In genomic region chr12:107760207-107760816, GRCh38 we compare ENCODE assay signal across 1 cellular context.
TF ChIP-seq lines count a peak whose summit lies in the region.

No MANE protein-coding gene starts in this region.

TF ChIP-seq in HEK293, 187 proteins besides CTCF, POLR2A, EP300 and RAD21 (continued from another document and continues in another):
- TF ChIP-seq SCRT1 (tag by site-specific recombination; IDR thresholded peaks at IDR 0.05; ENCODE audit: borderline replicate concordance) (peak; percentile 75), ZNF157 (tag by site-specific recombination; IDR thresholded peaks at IDR 0.05) (no peak), ZNF274 (IDR thresholded peaks at IDR 0.05; ENCODE audit: low read length) (no peak), ZNF274 (tag by site-specific recombination; IDR thresholded peaks at IDR 0.05; ENCODE audit: borderline replicate concordance) (no peak), ZNF639 (tag by site-specific recombination; IDR thresholded peaks at IDR 0.05) (no peak), ZNF391 (tag by site-specific recombination; IDR thresholded peaks at IDR 0.05; ENCODE audit: borderline replicate concordance, low read depth) (no peak), ZNF175 (tag by site-specific recombination; IDR thresholded peaks at IDR 0.05) (no peak), ZNF140 (tag by site-specific recombination; IDR thresholded peaks at IDR 0.05) (no peak), ZBTB20 (tag by site-specific recombination; IDR thresholded peaks at IDR 0.05) (peak; percentile 74), ZNF416 (tag by site-specific recombination; IDR thresholded peaks at IDR 0.05) (no peak), ZNF660 (tag by site-specific recombination; IDR thresholded peaks at IDR 0.05) (no peak), ZNF335 (tag by site-specific recombination; conservative IDR thresholded peaks at IDR 0.05) (peak; percentile 31), GLIS1 (tag by site-specific recombination; IDR thresholded peaks at IDR 0.05) (0 out of 2 replicates have a peak, but pooled peaks have one; percentile 5), YY2 (tag by site-specific recombination; IDR thresholded peaks at IDR 0.05) (no peak), ZSCAN4 (tag by site-specific recombination; IDR thresholded peaks at IDR 0.05) (no peak), ZNF76 (tag by site-specific recombination; IDR thresholded peaks at IDR 0.05; ENCODE audit: borderline replicate concordance, low read depth) (peak; percentile 47; the same call in 1 of the 2 replicates), SP2 (tag by site-specific recombination; IDR thresholded peaks at IDR 0.05) (no peak), ZBTB1 (tag by site-specific recombination; IDR thresholded peaks at IDR 0.05) (no peak), ZNF747 (tag by site-specific recombination; IDR thresholded peaks at IDR 0.05) (no peak), SETDB1 (IDR thresholded peaks at IDR 0.05; ENCODE audit: insufficient read length, low read length) (no peak), ZNF561 (tag by site-specific recombination; IDR thresholded peaks at IDR 0.05; ENCODE audit: borderline replicate concordance) (no peak), ZNF792 (tag by site-specific recombination; IDR thresholded peaks at IDR 0.05) (no peak), ZNF645 (tag by site-specific recombination; IDR thresholded peaks at IDR 0.05) (no peak), ZNF707 (tag by site-specific recombination; IDR thresholded peaks at IDR 0.05) (no peak), ZNF571 (tag by site-specific recombination; IDR thresholded peaks at IDR 0.05) (no peak), ZNF311 (tag by site-specific recombination; IDR thresholded peaks at IDR 0.05; ENCODE audit: borderline replicate concordance) (no peak), ZNF623 (tag by site-specific recombination; IDR thresholded peaks at IDR 0.05) (no peak), KLF8 (tag by site-specific recombination; IDR thresholded peaks at IDR 0.05) (0 out of 2 replicates have a peak, but pooled peaks have one; percentile 16), GLI4 (tag by site-specific recombination; IDR thresholded peaks at IDR 0.05) (no peak), ZNF48 (tag by site-specific recombination; IDR thresholded peaks at IDR 0.05) (no peak), PRDM1 (tag by site-specific recombination; IDR thresholded peaks at IDR 0.05) (no peak), ZNF837 (tag by site-specific recombination; IDR thresholded peaks at IDR 0.05) (no peak), ZNF37A (tag by site-specific recombination; IDR thresholded peaks at IDR 0.05) (no peak), ZSCAN16 (tag by site-specific recombination; IDR thresholded peaks at IDR 0.05) (no peak), ZNF2 (tag by site-specific recombination; IDR thresholded peaks at IDR 0.05) (no peak), KLF17 (tag by site-specific recombination; IDR thresholded peaks at IDR 0.05) (no peak), SP3 (tag by site-specific recombination; IDR thresholded peaks at IDR 0.05) (no peak; the same call in 1 of the 2 replicates), ZNF549 (tag by site-specific recombination; IDR thresholded peaks at IDR 0.05) (no peak), SP7 (tag by site-specific recombination; IDR thresholded peaks at IDR 0.05) (0 out of 2 replicates have a peak, but pooled peaks have one; percentile 10), ZNF518A (tag by site-specific recombination; conservative IDR thresholded peaks at IDR 0.05; ENCODE audit: low read depth) (no peak), IKZF3 (tag by site-specific recombination; IDR thresholded peaks at IDR 0.05) (no peak), ZBTB44 (tag by site-specific recombination; IDR thresholded peaks at IDR 0.05) (no peak), TRIM28 (IDR thresholded peaks at IDR 0.05; ENCODE audit: borderline replicate concordance, low read length) (no peak), ATF2 (tag by site-specific recombination; IDR thresholded peaks at IDR 0.05; ENCODE audit: low read depth) (no peak), ZNF155 (tag by site-specific recombination; IDR thresholded peaks at IDR 0.05) (no peak), ZNF266 (tag by site-specific recombination; IDR thresholded peaks at IDR 0.05; ENCODE audit: low read depth) (no peak), ZNF585B (tag by site-specific recombination; IDR thresholded peaks at IDR 0.05) (no peak), ZBTB48 (tag by site-specific recombination; IDR thresholded peaks at IDR 0.05) (no peak), ZNF843 (tag by site-specific recombination; IDR thresholded peaks at IDR 0.05) (no peak), OVOL3 (tag by site-specific recombination; IDR thresholded peaks at IDR 0.05) (no peak), BCL11B (tag by site-specific recombination; IDR thresholded peaks at IDR 0.05; ENCODE audit: low read depth) (no peak), ZBTB10 (tag by site-specific recombination; IDR thresholded peaks at IDR 0.05) (no peak), FEZF1 (tag by site-specific recombination; IDR thresholded peaks at IDR 0.05) (no peak), ZNF830 (tag by site-specific recombination; IDR thresholded peaks at IDR 0.05; ENCODE audit: low read depth) (no peak), YY1 (tag by site-specific recombination; IDR thresholded peaks at IDR 0.05) (no peak), ZNF664 (tag by site-specific recombination; IDR thresholded peaks at IDR 0.05) (no peak), ZFP41 (tag by site-specific recombination; IDR thresholded peaks at IDR 0.05; ENCODE audit: borderline replicate concordance) (no peak), ZNF768 (tag by site-specific recombination; IDR thresholded peaks at IDR 0.05) (no peak)
